ENCODE assay signal across 8 cellular contexts in genomic region chr11:68257477-68258362, GRCh38. TPM values are rescaled to one million over a fixed set of nuclear protein-coding genes. Genes with fewer than 3 reads are reported as not detected.
DNase-seq lines count a peak whose midpoint lies in the region; ATAC-seq, FAIRE-seq and TF ChIP-seq lines count a peak whose summit lies in the region.

No MANE protein-coding gene starts in this region.

- H3K27ac Mint-ChIP-seq in activated CD8-positive, alpha-beta memory T cell treated with anti-CD3 and anti-CD28 coated beads, Interleukin-2, amount 10 ng/mL, durations not matched to agents 7 days and 5 days = peak overlapping the region; percentile 16
- no peak overlapping the region for H3K27ac Mint-ChIP-seq in mesothelial cell of epicardium

- no peaks in the 10 kb centered on the region for H3K36me3 ChIP-seq in endocrine pancreas (ENCODE audit: control insufficient read depth, insufficient read depth, low read length)

- ATAC-seq in activated CD8-positive, alpha-beta memory T cell treated with anti-CD3 and anti-CD28 coated beads, Interleukin-2, amount 10 ng/mL, durations not matched to agents 7 days and 5 days = peak; percentile 97
- ATAC-seq in HG02759 (IDR thresholded peaks at IDR 0.05; ENCODE audit: unreplicated experiment) = no peak

- no peaks in the 10 kb centered on the region for H3K27me3 ChIP-seq in endocrine pancreas (ENCODE audit: control insufficient read depth, insufficient read depth, low read length)

- no peak overlapping the region for H3K4me3 ChIP-seq in endocrine pancreas (ENCODE audit: control insufficient read depth, insufficient read depth, low read length)

- TF ChIP-seq CTCF in mesothelial cell of epicardium (IDR thresholded peaks at IDR 0.05; ENCODE audit: unreplicated experiment) = peak; percentile 88

- no peak overlapping the region for H3K4me3 Mint-ChIP-seq in activated CD8-positive, alpha-beta memory T cell treated with anti-CD3 and anti-CD28 coated beads, Interleukin-2, amount 10 ng/mL, durations not matched to agents 7 days and 5 days
- no peak overlapping the region for H3K4me3 Mint-ChIP-seq in mesothelial cell of epicardium

- no peaks in the 10 kb centered on the region for H3K27me3 Mint-ChIP-seq in activated CD8-positive, alpha-beta memory T cell treated with anti-CD3 and anti-CD28 coated beads, Interleukin-2, amount 10 ng/mL, durations not matched to agents 7 days and 5 days
- no peaks in the 10 kb centered on the region for H3K27me3 Mint-ChIP-seq in mesothelial cell of epicardium (ENCODE audit: low read depth)

- H3K9me3 Mint-ChIP-seq in activated CD8-positive, alpha-beta memory T cell treated with anti-CD3 and anti-CD28 coated beads, Interleukin-2, amount 10 ng/mL, durations not matched to agents 7 days and 5 days (ENCODE audit: low read depth) = no peaks in the 10 kb centered on the region
- no peaks in the 10 kb centered on the region for H3K9me3 Mint-ChIP-seq in mesothelial cell of epicardium

- H3K4me1 ChIP-seq in endocrine pancreas (ENCODE audit: control insufficient read depth, insufficient read depth, low read length) = no peaks in the 10 kb centered on the region

- FAIRE-seq in HTR-8/SVneo (lab: Jason Lieb, UNC) = peak; percentile 74

- CTCF ChIA-PET in activated CD8-positive, alpha-beta memory T cell treated with anti-CD3 and anti-CD28 coated beads, Interleukin-2, amount 10 ng/mL, durations not matched to agents 7 days and 5 days (lab: Charles Lee) = interaction anchor here (0.6 to 7.1 kb wide), 29 partner anchors 11 to 542 kb away, joined by 3 to 199 read pairs (median 4); partner anchors contain the start of gene C11orf24

- peak overlapping the region; percentile 20 for H3K9ac ChIP-seq in endocrine pancreas (ENCODE audit: control insufficient read depth, insufficient read depth, low read length)

- peaks cover 6% of the 10 kb centered on the region for H3K36me3 Mint-ChIP-seq in activated CD8-positive, alpha-beta memory T cell treated with anti-CD3 and anti-CD28 coated beads, Interleukin-2, amount 10 ng/mL, durations not matched to agents 7 days and 5 days
- peaks cover 9% of the 10 kb centered on the region for H3K36me3 Mint-ChIP-seq in mesothelial cell of epicardium

- peak; percentile 90 for DNase-seq in COLO668 (lab: John Stamatoyannopoulos, UW; ENCODE audit: unreplicated experiment)
- peak; percentile 96 for DNase-seq in HTR-8/SVneo (ENCODE audit: insufficient read length, low spot score)
- DNase-seq in NOMO-1 treated with DMSO at 0.1 percent for 48 hours (lab: John Stamatoyannopoulos, UW; ENCODE audit: unreplicated experiment) = peak; percentile 83
- peak; percentile 95 for DNase-seq in activated CD8-positive, alpha-beta memory T cell treated with anti-CD3 and anti-CD28 coated beads, Interleukin-2, amount 10 ng/mL, durations not matched to agents 7 days and 5 days
- peak; percentile 87 to 96 for DNase-seq in mesothelial cell of epicardium (ENCODE audit: low spot score in 2 of 2, unreplicated experiment in 2 of 2)
- DNase-seq in stimulated activated CD8-positive, alpha-beta memory T cell treated with anti-CD3 and anti-CD28 coated beads, Interleukin-15, amount 100 ng/mL, for 24 hours (ENCODE audit: low read depth) = peak; percentile 95

- no peaks in the 10 kb centered on the region for H3K9me3 ChIP-seq in endocrine pancreas (ENCODE audit: control insufficient read depth, low read length)

- H3K4me1 Mint-ChIP-seq in activated CD8-positive, alpha-beta memory T cell treated with anti-CD3 and anti-CD28 coated beads, Interleukin-2, amount 10 ng/mL, durations not matched to agents 7 days and 5 days = peaks cover 5% of the 10 kb centered on the region
- peaks cover 16% of the 10 kb centered on the region for H3K4me1 Mint-ChIP-seq in mesothelial cell of epicardium

RNA-seq across cellular contexts. Expression of gene C11orf24, which starts 14.1 kb away (rescaled TPM):
- 10 to 100 TPM; 26.4 to 27.0 TPM for total RNA-seq in activated CD8-positive, alpha-beta memory T cell treated with anti-CD3 and anti-CD28 coated beads, Interleukin-2, amount 10 ng/mL, durations not matched to agents 7 days and 5 days
- 37.7 to 41.8 TPM (median 39.8 TPM) in 3 replicates for total RNA-seq in mesothelial cell of epicardium

RNA-seq across cellular contexts. Expression of gene KMT5B, which starts 44.6 kb away (rescaled TPM):
- 10 to 100 TPM; 15.1 to 20.3 TPM for total RNA-seq in activated CD8-positive, alpha-beta memory T cell treated with anti-CD3 and anti-CD28 coated beads, Interleukin-2, amount 10 ng/mL, durations not matched to agents 7 days and 5 days
- total RNA-seq in mesothelial cell of epicardium = 64.2 to 65.5 TPM (median 64.7 TPM) in 3 replicates

RNA-seq across cellular contexts. Expression of gene LRP5, which starts 54.7 kb away (rescaled TPM):
- total RNA-seq in activated CD8-positive, alpha-beta memory T cell treated with anti-CD3 and anti-CD28 coated beads, Interleukin-2, amount 10 ng/mL, durations not matched to agents 7 days and 5 days = 10 to 100 TPM; 15.6 to 16.2 TPM
- 72.5 to 76.6 TPM (median 74.7 TPM) in 3 replicates for total RNA-seq in mesothelial cell of epicardium
